In genomic region chr19:39388657-39389056, GRCh38 we compare ENCODE assay signal across 2 cellular contexts.
TF ChIP-seq lines count a peak whose summit lies in the region.

No MANE protein-coding gene starts in this region.

TF ChIP-seq in A549, 52 proteins besides CTCF, POLR2A, EP300 and RAD21 (continued from another document):
- no peak; the same call in 1 of the 2 replicates for TF ChIP-seq TP53 (CRISPR knock-in tag; IDR thresholded peaks at IDR 0.05)

TF ChIP-seq in HEK293T, 16 proteins besides CTCF, POLR2A, EP300 and RAD21 (continued from another document):
- TF ChIP-seq CTBP1 (IDR thresholded peaks at IDR 0.05; ENCODE audit: borderline replicate concordance) (no peak), FOXA1 (IDR thresholded peaks at IDR 0.05) (no peak), BHLHE40 (IDR thresholded peaks at IDR 0.05; ENCODE audit: borderline replicate concordance) (no peak), TARDBP (IDR thresholded peaks at IDR 0.05) (no peak), PKNOX1 (IDR thresholded peaks at IDR 0.05) (no peak), L3MBTL2 (conservative IDR thresholded peaks at IDR 0.05) (no peak), ZNF384 (IDR thresholded peaks at IDR 0.05) (no peak), FOXK2 (IDR thresholded peaks at IDR 0.05) (no peak)
TF ChIP-seq in HEK293T: peak in this region for 0.
